Comparison of ENCODE assay signal across 16 cellular contexts in genomic region chr13:113791761-113792160, GRCh38. TPM values are rescaled to one million over a fixed set of nuclear protein-coding genes. Genes with fewer than 3 reads are reported as not detected.
DNase-seq lines count a peak whose midpoint lies in the region; TF ChIP-seq lines count a peak whose summit lies in the region.
"Had no signal": no experiment of that assay in that cellular context is flagged by ENCODE, and none has a peak within 500 bp of the region (broad histone marks: within the 10 kb centered on the region; RNA-seq: fewer than 3 reads in every experiment).

No MANE protein-coding gene starts in this region.

- intact Hi-C loops in CD14-positive monocyte (cut with micrococcal nuclease) (no loop called here), posterior vena cava (cut with DNase I) (no loop called here)

- peak; percentile 58 for DNase-seq in activated effector memory CD4-positive, alpha-beta T cell treated with anti-CD3 and anti-CD28 coated beads, Interleukin-2, amount 50 U/mL, for 16 hours
- DNase-seq in activated effector memory CD4-positive, alpha-beta T cell treated with Interleukin-2 at 50 U/mL for 16 hours, result no peak
- DNase-seq in CD14-positive monocyte (ENCODE audit: low spot score) (peak; percentile 30), endothelial cell (ENCODE audit: low spot score) (no peak), posterior vena cava (ENCODE audit: low spot score) (peak; percentile 38), GM13976 (ENCODE audit: low spot score) (no peak), T1000 (lab: John Stamatoyannopoulos, UW) (no peak)
- no peak for DNase-seq in stimulated activated CD4-positive, alpha-beta T cell treated with anti-CD3 and anti-CD28 coated beads, Interleukin-4, amount 100 ng/mL, for 24 hours
- DNase-seq: 8988T; CD8-positive, alpha-beta memory T cell; COR-L47; DMS 273 treated with DMSO at 0.1 percent for 48 hours; DMS53; DND-41; EL had no signal

- H3K9me3 Mint-ChIP-seq in CD14-positive monocyte, result peaks cover 0 to 2% (median 0%) of the 10 kb centered on the region in 7 donors
- H3K9me3 Mint-ChIP-seq in endothelial cell (ENCODE audit: unreplicated experiment), result no peaks in the 10 kb centered on the region
- H3K9me3 Mint-ChIP-seq: CD8-positive, alpha-beta memory T cell had no signal

- H3K4me3 Mint-ChIP-seq in CD14-positive monocyte (no peak overlapping the region), endothelial cell (ENCODE audit: unreplicated experiment) (peak overlapping the region; percentile 37)
- H3K4me3 Mint-ChIP-seq: CD8-positive, alpha-beta memory T cell had no signal

- H3K27ac Mint-ChIP-seq in CD14-positive monocyte, result no peak overlapping the region
- no peak overlapping the region for H3K27ac Mint-ChIP-seq in endothelial cell (ENCODE audit: unreplicated experiment)

- H3K36me3 Mint-ChIP-seq in CD14-positive monocyte (no peaks in the 10 kb centered on the region), endothelial cell (ENCODE audit: low read depth, unreplicated experiment) (peaks cover 40% of the 10 kb centered on the region)
- H3K36me3 Mint-ChIP-seq: CD8-positive, alpha-beta memory T cell had no signal

- H3K4me1 Mint-ChIP-seq in CD14-positive monocyte, result no peaks in the 10 kb centered on the region
- no peaks in the 10 kb centered on the region for H3K4me1 Mint-ChIP-seq in endothelial cell (ENCODE audit: unreplicated experiment)
- H3K4me1 Mint-ChIP-seq: CD8-positive, alpha-beta memory T cell had no signal

- H3K27me3 Mint-ChIP-seq in CD14-positive monocyte (ENCODE audit: low read depth in 3 of 3), result peaks cover 2 to 5% (median 5%) of the 10 kb centered on the region in 3 donors
- H3K27me3 Mint-ChIP-seq in endothelial cell (ENCODE audit: unreplicated experiment), result peaks cover 12% of the 10 kb centered on the region

- TF ChIP-seq CTCF in CD14-positive monocyte (IDR thresholded peaks at IDR 0.05), result no peak
- TF ChIP-seq CTCF in endothelial cell (IDR thresholded peaks at IDR 0.05; ENCODE audit: unreplicated experiment), result no peak
- TF ChIP-seq CTCF in GM13976 (IDR thresholded peaks at IDR 0.05; ENCODE audit: borderline replicate concordance, control extremely low read depth, extremely low read depth, insufficient read depth, missing control alignments), result no peak

- in situ Hi-C loops in GM13976 (cut with MboI; ENCODE audit: low sequenced_read_pairs, unreplicated experiment), result no loop called here

RNA-seq across cellular contexts. Expression of gene TMEM255B, which starts 32.7 kb away (rescaled TPM):
- 1 to 10 TPM; 5.9 to 7.5 TPM for polyA plus RNA-seq in CD14-positive monocyte
- total RNA-seq in endothelial cell (ENCODE audit: unreplicated experiment) (321 TPM), posterior vena cava (10 to 100 TPM; 20.2 to 22.9 TPM)
- total RNA-seq: G401 had no signal
- polyA plus RNA-seq: CD8-positive, alpha-beta memory T cell had no signal

Comparison
In these comparisons a context has a peak if more than half of its experiments do, and no peak if none do; other contexts are left out.
1. DNase-seq: peak in activated effector memory CD4-positive, alpha-beta T cell treated with anti-CD3 and anti-CD28 coated beads, Interleukin-2, amount 50 U/mL, for 16 hours (single experiment), CD14-positive monocyte (single experiment) and posterior vena cava (single experiment); none in activated effector memory CD4-positive, alpha-beta T cell treated with Interleukin-2 at 50 U/mL for 16 hours (single experiment), endothelial cell (single experiment), GM13976 (single experiment), T1000 (single experiment) and stimulated activated CD4-positive, alpha-beta T cell treated with anti-CD3 and anti-CD28 coated beads, Interleukin-4, amount 100 ng/mL, for 24 hours (single experiment).
2. RNA of gene TMEM255B, which starts 32.7 kb away (total RNA-seq): 321 TPM in endothelial cell (single experiment); 20.2 to 22.9 TPM in posterior vena cava; every median in the first group is over 10 times any median in the second.